ENCODE assay signal across 21 cellular contexts in the genomic region with DNA sequence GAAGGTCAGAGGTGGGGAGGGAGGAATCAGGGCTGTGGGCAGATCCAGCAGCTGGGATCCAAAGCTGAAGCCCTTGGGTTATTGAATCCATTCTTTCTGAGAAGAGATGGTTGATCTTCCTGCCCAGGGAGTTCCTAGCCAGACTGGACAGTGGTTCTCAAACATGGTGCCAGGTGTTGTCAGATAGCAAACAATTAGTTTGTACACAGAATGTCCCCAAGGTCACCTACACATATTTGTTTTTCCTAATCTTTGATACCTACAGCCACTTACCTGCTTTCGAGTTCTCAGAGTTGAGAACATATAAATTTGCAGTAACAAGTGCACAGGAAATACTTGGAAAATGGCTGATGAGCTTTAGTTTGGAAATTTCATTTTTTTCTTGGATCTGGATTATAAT. TPM values are rescaled to one million over a fixed set of nuclear protein-coding genes. Genes with fewer than 3 reads are reported as not detected.
DNase-seq lines count a peak whose midpoint lies in the region; ATAC-seq and TF ChIP-seq lines count a peak whose summit lies in the region.
"Had no signal": no experiment of that assay in that cellular context is flagged by ENCODE, and none has a peak within 500 bp of the region (broad histone marks: within the 10 kb centered on the region; RNA-seq: fewer than 3 reads in every experiment).

No MANE protein-coding gene starts in this region.

- no peaks in the 10 kb centered on the region for H3K9me3 ChIP-seq in RWPE2 (ENCODE audit: severe bottlenecking)
- no peaks in the 10 kb centered on the region for H3K9me3 ChIP-seq in subcutaneous abdominal adipose tissue (ENCODE audit: control insufficient read depth in 5 of 5, low read length in 5 of 5)
- H3K9me3 ChIP-seq: BLaER1, heart right ventricle, neutrophil, tibial artery had no signal

- peak overlapping the region in 1 of 5 donors; percentile 29 for H3K9ac ChIP-seq in subcutaneous abdominal adipose tissue (ENCODE audit: low read length in 5 of 5)
- H3K9ac ChIP-seq: BLaER1 had no signal

- peaks cover 5% of the 10 kb centered on the region for H3K36me3 Mint-ChIP-seq in activated naive CD8-positive, alpha-beta T cell
- H3K36me3 Mint-ChIP-seq in activated naive CD8-positive, alpha-beta T cell treated with anti-CD3 and anti-CD28 coated beads for 36 hours: peaks cover 5% of the 10 kb centered on the region
- H3K36me3 Mint-ChIP-seq in immature natural killer cell: peaks cover 0 to 11% (median 7%) of the 10 kb centered on the region in 3 donors

- H3K27ac Mint-ChIP-seq in activated naive CD8-positive, alpha-beta T cell: peak overlapping the region; percentile 54
- H3K27ac Mint-ChIP-seq in activated naive CD8-positive, alpha-beta T cell treated with anti-CD3 and anti-CD28 coated beads for 36 hours: no peak overlapping the region
- peak overlapping the region; percentile 8 to 74 (median 38) for H3K27ac Mint-ChIP-seq in immature natural killer cell
- H3K27ac Mint-ChIP-seq: activated CD4-positive, alpha-beta T cell treated with anti-CD3 and anti-CD28 coated beads, Interleukin-2, amount 10 ng/mL, durations not matched to agents 7 days and 5 days had no signal

- H3K4me1 Mint-ChIP-seq in activated naive CD8-positive, alpha-beta T cell (ENCODE audit: low read depth): peaks cover 49% of the 10 kb centered on the region
- peaks cover 51% of the 10 kb centered on the region for H3K4me1 Mint-ChIP-seq in activated naive CD8-positive, alpha-beta T cell treated with anti-CD3 and anti-CD28 coated beads for 36 hours
- peaks cover 74 to 92% of the 10 kb centered on the region in 2 donors for H3K4me1 Mint-ChIP-seq in immature natural killer cell

- DNase-seq in activated naive CD8-positive, alpha-beta T cell treated with anti-CD3 and anti-CD28 coated beads for 36 hours: no peak
- DNase-seq in RWPE2 (ENCODE audit: low spot score): no peak
- DNase-seq in immature natural killer cell: no peak
- DNase-seq in AG20443 (ENCODE audit: low spot score): no peak
- DNase-seq: activated CD4-positive, alpha-beta T cell treated with anti-CD3 and anti-CD28 coated beads, Interleukin-2, amount 10 ng/mL, durations not matched to agents 7 days and 5 days; activated T-cell treated with anti-CD3 and anti-CD28 coated beads, Interleukin-2, amount 50 U/mL, for 24 hours; amniotic stem cell; heart right ventricle; Kasumi-1; left colon; NCI-H1694; NCI-H510A; SHP77 treated with DMSO at 0.1 percent for 48 hours; tibial artery had no signal

- ATAC-seq in RWPE2 (ENCODE audit: low read depth) (no peak), GM21717 (IDR thresholded peaks at IDR 0.05; ENCODE audit: unreplicated experiment) (no peak), HG03097 (IDR thresholded peaks at IDR 0.05; ENCODE audit: low FRiP score, unreplicated experiment) (no peak)
- ATAC-seq: heart right ventricle, left colon had no signal

- no peaks in the 10 kb centered on the region for H3K27me3 ChIP-seq in RWPE2 (ENCODE audit: insufficient read depth, poor library complexity, severe bottlenecking)
- no peaks in the 10 kb centered on the region for H3K27me3 ChIP-seq in subcutaneous abdominal adipose tissue (ENCODE audit: control insufficient read depth in 5 of 5, insufficient read depth in 4 of 5, low read length in 5 of 5)
- H3K27me3 ChIP-seq: BLaER1, heart right ventricle, neutrophil, tibial artery had no signal

- no peak for TF ChIP-seq CTCF in RWPE2 (IDR thresholded peaks at IDR 0.05; ENCODE audit: poor library complexity, severe bottlenecking)

- no peaks in the 10 kb centered on the region for H3K36me3 ChIP-seq in RWPE2 (ENCODE audit: low read depth)
- H3K36me3 ChIP-seq in subcutaneous abdominal adipose tissue (ENCODE audit: control insufficient read depth in 5 of 5, insufficient read depth in 5 of 5, low read length in 5 of 5): no peaks in the 10 kb centered on the region
- H3K36me3 ChIP-seq: tibial artery had no signal

- H3K4me1 ChIP-seq in RWPE2 (ENCODE audit: insufficient read depth, poor library complexity, severe bottlenecking) (peaks cover 59% of the 10 kb centered on the region), subcutaneous abdominal adipose tissue (ENCODE audit: control insufficient read depth in 5 of 5, insufficient read depth in 5 of 5, low read length in 5 of 5) (peaks cover 4 to 78% (median 74%) of the 10 kb centered on the region in 5 donors)

- no peaks in the 10 kb centered on the region for H3K9me3 Mint-ChIP-seq in activated naive CD8-positive, alpha-beta T cell (ENCODE audit: low read depth)
- no peaks in the 10 kb centered on the region for H3K9me3 Mint-ChIP-seq in activated naive CD8-positive, alpha-beta T cell treated with anti-CD3 and anti-CD28 coated beads for 36 hours
- H3K9me3 Mint-ChIP-seq in immature natural killer cell: no peaks in the 10 kb centered on the region
- H3K9me3 Mint-ChIP-seq: activated CD4-positive, alpha-beta T cell treated with anti-CD3 and anti-CD28 coated beads, Interleukin-2, amount 10 ng/mL, durations not matched to agents 7 days and 5 days; activated T-cell treated with anti-CD3 and anti-CD28 coated beads, Interleukin-2, amount 50 U/mL, for 24 hours had no signal

- no peaks in the 10 kb centered on the region for H3K27me3 Mint-ChIP-seq in activated naive CD8-positive, alpha-beta T cell
- no peaks in the 10 kb centered on the region for H3K27me3 Mint-ChIP-seq in activated naive CD8-positive, alpha-beta T cell treated with anti-CD3 and anti-CD28 coated beads for 36 hours
- peaks cover 0 to 4% (median 0%) of the 10 kb centered on the region in 3 donors for H3K27me3 Mint-ChIP-seq in immature natural killer cell (ENCODE audit: low read depth in 3 of 3)
- H3K27me3 Mint-ChIP-seq: activated CD4-positive, alpha-beta T cell treated with anti-CD3 and anti-CD28 coated beads, Interleukin-2, amount 10 ng/mL, durations not matched to agents 7 days and 5 days; activated T-cell treated with anti-CD3 and anti-CD28 coated beads, Interleukin-2, amount 50 U/mL, for 24 hours had no signal

- peak overlapping the region; percentile 89 for H3K27ac ChIP-seq in RWPE2 (ENCODE audit: poor library complexity, severe bottlenecking)
- peak overlapping the region; percentile 89 for H3K27ac ChIP-seq in subcutaneous abdominal adipose tissue (ENCODE audit: low read depth, low read length)
- H3K27ac ChIP-seq: BLaER1, coronary artery, heart right ventricle, neutrophil, tibial artery had no signal

- H3K4me3 Mint-ChIP-seq in activated naive CD8-positive, alpha-beta T cell: no peak overlapping the region
- no peak overlapping the region for H3K4me3 Mint-ChIP-seq in activated naive CD8-positive, alpha-beta T cell treated with anti-CD3 and anti-CD28 coated beads for 36 hours
- no peak overlapping the region for H3K4me3 Mint-ChIP-seq in immature natural killer cell
- H3K4me3 Mint-ChIP-seq: activated CD4-positive, alpha-beta T cell treated with anti-CD3 and anti-CD28 coated beads, Interleukin-2, amount 10 ng/mL, durations not matched to agents 7 days and 5 days; activated T-cell treated with anti-CD3 and anti-CD28 coated beads, Interleukin-2, amount 50 U/mL, for 24 hours had no signal

- no peak overlapping the region for H3K4me3 ChIP-seq in RWPE2 (ENCODE audit: severe bottlenecking)
- no peak overlapping the region for H3K4me3 ChIP-seq in subcutaneous abdominal adipose tissue (ENCODE audit: low read depth in 1 of 5, low read length in 5 of 5)
- H3K4me3 ChIP-seq: BLaER1, coronary artery, heart right ventricle, tibial artery had no signal

RNA-seq across cellular contexts. Expression of a gene that starts 54.5 kb away (rescaled TPM):
- 10 to 100 TPM; 12.2 to 13.6 TPM for total RNA-seq in activated naive CD8-positive, alpha-beta T cell treated with anti-CD3 and anti-CD28 coated beads for 36 hours
- 10 to 100 TPM; 20.2 to 29.6 (median 20.2) TPM for polyA plus RNA-seq in immature natural killer cell
